In the genomic region with DNA sequence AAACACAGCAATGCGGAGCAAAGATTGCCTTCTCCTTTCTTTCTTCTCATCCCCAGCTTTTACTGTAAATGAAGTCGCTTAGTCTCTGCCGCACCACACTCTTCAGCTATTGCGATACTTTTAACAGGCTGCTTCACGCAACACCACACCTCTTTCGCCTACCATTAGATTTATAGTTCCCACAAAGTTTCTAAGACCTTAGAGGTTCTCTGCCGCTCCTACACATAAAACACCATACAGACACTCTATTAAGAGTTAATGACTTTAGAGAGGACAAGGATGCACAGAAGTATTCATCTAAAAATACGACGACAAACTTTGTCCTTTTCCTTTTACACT, we compare ENCODE assay signal across 8 cellular contexts. TPM values are rescaled to one million over a fixed set of nuclear protein-coding genes. Genes with fewer than 3 reads are reported as not detected.
DNase-seq lines count a peak whose midpoint lies in the region; ATAC-seq and TF ChIP-seq lines count a peak whose summit lies in the region.

No MANE protein-coding gene starts in this region.

- DNase-seq in DND-41 (peak; percentile 7), GM20000 (ENCODE audit: low spot score) (peak; percentile 36), left ventricle myocardium superior (no peak), skeletal muscle cell (ENCODE audit: low read depth) (no peak), head of caudate nucleus (no peak)
- DNase-seq in activated CD4-positive, alpha-beta memory T cell treated with anti-CD3 and anti-CD28 coated beads, Interleukin-2, amount 10 ng/mL, durations not matched to agents 7 days and 5 days = no peak
- DNase-seq in stimulated activated naive CD4-positive, alpha-beta T cell treated with Interleukin-2 at 50 U/mL for 16 hours (lab: John Stamatoyannopoulos, UW) = no peak

- peaks cover 29% of the 10 kb centered on the region for H3K4me1 ChIP-seq in DND-41 (ENCODE audit: insufficient read depth, low read length)

- ATAC-seq in DND-41 (ENCODE audit: insufficient read depth, low read depth) (peak; percentile 10), HG03520 (IDR thresholded peaks at IDR 0.05; ENCODE audit: unreplicated experiment) (peak; percentile 52), left ventricle myocardium superior (peak; percentile 20)

- no peaks in the 10 kb centered on the region for H3K9me3 ChIP-seq in DND-41 (ENCODE audit: insufficient read depth, low read length, severe bottlenecking)

- CTCF ChIA-PET in activated CD4-positive, alpha-beta memory T cell treated with anti-CD3 and anti-CD28 coated beads, Interleukin-2, amount 10 ng/mL, durations not matched to agents 7 days and 5 days (lab: Charles Lee) = interaction anchor here (0.6 to 2.1 kb wide), 6 partner anchors 10 to 806 kb away, joined by 3 to 7 read pairs (median 4); a partner anchor contains a TSS

- H3K9me3 Mint-ChIP-seq in activated CD4-positive, alpha-beta memory T cell treated with anti-CD3 and anti-CD28 coated beads, Interleukin-2, amount 10 ng/mL, durations not matched to agents 7 days and 5 days = no peaks in the 10 kb centered on the region

- peaks cover 12% of the 10 kb centered on the region for H3K36me3 Mint-ChIP-seq in activated CD4-positive, alpha-beta memory T cell treated with anti-CD3 and anti-CD28 coated beads, Interleukin-2, amount 10 ng/mL, durations not matched to agents 7 days and 5 days (ENCODE audit: low read depth)

- TF ChIP-seq CTCF in DND-41 (IDR thresholded peaks at IDR 0.05; ENCODE audit: borderline replicate concordance, extremely low read depth, low read length, poor library complexity, severe bottlenecking) = no peak
- no peak for TF ChIP-seq CTCF in GM20000 (IDR thresholded peaks at IDR 0.05; ENCODE audit: extremely low read depth, missing control alignments)

- H3K27ac ChIP-seq in DND-41 (ENCODE audit: low read length) = peak overlapping the region; percentile 70

- peaks cover 53% of the 10 kb centered on the region for H3K79me2 ChIP-seq in DND-41 (ENCODE audit: insufficient read depth, low read length)

- no peaks in the 10 kb centered on the region for H3K27me3 ChIP-seq in DND-41 (ENCODE audit: insufficient read depth, low read length, poor library complexity)

- peak overlapping the region; percentile 54 to 70; a peak in 3 of 4 replicates for H3K4me3 ChIP-seq in DND-41 (ENCODE audit: low read depth in 1 of 2, low read length in 2 of 2)
- H3K4me3 ChIP-seq in skeletal muscle cell (ENCODE audit: low read depth, low read length) = peak overlapping the region; percentile 80

- POLR2A ChIA-PET in activated CD4-positive, alpha-beta memory T cell treated with anti-CD3 and anti-CD28 coated beads, Interleukin-2, amount 10 ng/mL, durations not matched to agents 7 days and 5 days (lab: Charles Lee) = interaction anchor here (0.6 to 2.3 kb wide), 8 partner anchors 15 to 578 kb away, joined by 3 to 17 read pairs (median 4); a partner anchor contains a TSS

- intact Hi-C loops in left ventricle myocardium superior (cut with micrococcal nuclease) (no loop called here), head of caudate nucleus (cut with DNase I) (no loop called here)

- 0 out of 2 replicates have a peak, but pooled peaks cover 3% of the 10 kb centered on the region for H3K36me3 ChIP-seq in DND-41 (ENCODE audit: insufficient read depth, low read length)

- peaks cover 36% of the 10 kb centered on the region for H3K4me1 Mint-ChIP-seq in activated CD4-positive, alpha-beta memory T cell treated with anti-CD3 and anti-CD28 coated beads, Interleukin-2, amount 10 ng/mL, durations not matched to agents 7 days and 5 days

- peak overlapping the region; percentile 98 for H3K4me3 Mint-ChIP-seq in activated CD4-positive, alpha-beta memory T cell treated with anti-CD3 and anti-CD28 coated beads, Interleukin-2, amount 10 ng/mL, durations not matched to agents 7 days and 5 days

- H2AFZ ChIP-seq in DND-41 (ENCODE audit: low read depth, low read length) = peak overlapping the region; percentile 74

- peak overlapping the region; percentile 90 for H3K27ac Mint-ChIP-seq in activated CD4-positive, alpha-beta memory T cell treated with anti-CD3 and anti-CD28 coated beads, Interleukin-2, amount 10 ng/mL, durations not matched to agents 7 days and 5 days

- peaks cover 9% of the 10 kb centered on the region; the same call in 1 of the 2 replicates for H4K20me1 ChIP-seq in DND-41 (ENCODE audit: insufficient read depth, low read length)

- H3K9ac ChIP-seq in DND-41 (ENCODE audit: low read depth, low read length) = peak overlapping the region; percentile 63

- H3K4me2 ChIP-seq in DND-41 (ENCODE audit: insufficient read depth, low read length) = peak overlapping the region; percentile 85

- no peaks in the 10 kb centered on the region for H3K27me3 Mint-ChIP-seq in activated CD4-positive, alpha-beta memory T cell treated with anti-CD3 and anti-CD28 coated beads, Interleukin-2, amount 10 ng/mL, durations not matched to agents 7 days and 5 days

RNA-seq across cellular contexts. Expression of a gene that starts 0.6 kb away (rescaled TPM):
- total RNA-seq in activated CD4-positive, alpha-beta memory T cell treated with anti-CD3 and anti-CD28 coated beads, Interleukin-2, amount 10 ng/mL, durations not matched to agents 7 days and 5 days = 10 to 100 TPM; 43.4 to 43.6 TPM
- total RNA-seq in left ventricle myocardium superior = 23.4 TPM

RNA-seq across cellular contexts. Expression of a gene that starts 34.4 kb away (rescaled TPM):
- total RNA-seq in activated CD4-positive, alpha-beta memory T cell treated with anti-CD3 and anti-CD28 coated beads, Interleukin-2, amount 10 ng/mL, durations not matched to agents 7 days and 5 days = 1 to 10 TPM; 2.0 TPM
- 4.6 TPM for total RNA-seq in left ventricle myocardium superior

Comparison
In these comparisons a context has a peak if more than half of its experiments do, and no peak if none do; other contexts are left out.
1. DNase-seq: peak in DND-41 (single experiment) and GM20000 (single experiment); none in activated CD4-positive, alpha-beta memory T cell treated with anti-CD3 and anti-CD28 coated beads, Interleukin-2, amount 10 ng/mL, durations not matched to agents 7 days and 5 days (single experiment), left ventricle myocardium superior (single experiment), skeletal muscle cell (single experiment), stimulated activated naive CD4-positive, alpha-beta T cell treated with Interleukin-2 at 50 U/mL for 16 hours (single experiment) and head of caudate nucleus (0 of 42).
2. Peak in every context shown above with its lines, with median percentiles within 50 percentile points of each other: ATAC-seq.